In the genomic region with DNA sequence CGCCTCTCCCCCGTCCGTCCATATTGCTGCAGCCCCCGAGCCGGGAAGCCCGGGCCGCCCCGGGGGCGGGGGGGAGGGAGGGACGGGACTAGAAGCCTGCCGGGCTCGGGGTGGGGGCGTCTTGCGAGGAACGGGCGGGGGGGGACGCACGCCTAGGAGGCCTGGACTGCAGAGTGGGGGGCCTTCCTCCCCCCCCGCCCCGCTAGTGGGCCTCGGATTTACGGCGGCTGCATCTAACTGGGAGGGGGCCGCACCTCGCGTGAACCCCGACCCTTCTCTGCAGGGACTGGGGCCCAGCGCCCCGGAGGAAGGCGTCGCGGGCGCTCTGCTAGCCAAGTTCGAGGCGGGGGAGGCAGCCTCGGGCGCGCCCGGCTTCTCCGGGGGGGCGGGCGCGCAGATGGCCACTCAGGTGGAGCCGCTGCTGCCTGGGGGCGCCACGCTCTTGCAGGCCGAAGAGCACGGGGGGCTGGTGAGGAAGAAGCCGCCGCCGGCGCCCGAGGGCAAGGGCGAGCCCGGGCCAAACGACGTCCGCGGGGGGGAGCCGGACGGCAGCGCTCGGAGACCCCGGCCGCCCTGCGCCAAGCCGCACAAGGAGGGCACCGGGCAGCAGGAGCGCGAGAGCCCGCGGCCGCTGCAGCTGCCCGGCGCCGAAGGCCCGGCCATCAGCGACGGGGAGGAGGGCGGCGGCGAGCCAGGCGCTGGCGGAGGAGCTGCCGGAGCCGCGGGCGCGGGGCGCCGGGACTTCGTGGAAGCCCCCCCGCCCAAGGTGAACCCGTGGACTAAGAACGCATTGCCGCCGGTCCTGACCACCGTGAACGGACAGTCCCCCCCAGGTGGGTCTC, we compare ENCODE assay signal across 8 cellular contexts. TPM values are rescaled to one million over a fixed set of nuclear protein-coding genes. Genes with fewer than 3 reads are reported as not detected.
A peak's percentile ranks its signal among the peaks of the same experiment; 100 is the strongest.
DNase-seq lines count a peak whose midpoint lies in the region; ATAC-seq and TF ChIP-seq lines count a peak whose summit lies in the region.

Gene LARP1, plus strand, starts transcription at position 17 of the 842 bp plus-strand sequence. Its CDS starts 381 bp downstream, at position 398.

- no peaks in the 10 kb centered on the region for H3K36me3 ChIP-seq in spleen

- H3K9me3 ChIP-seq in spleen = no peaks in the 10 kb centered on the region

- no peak for TF ChIP-seq CTCF in spleen (IDR thresholded peaks at IDR 0.05 in 8 of 11, conservative IDR thresholded peaks at IDR 0.05 in 3 of 11)

- H3K4me3 ChIP-seq in spleen = peak within 1 kb of the TSS; percentile 85 to 100 (median 96)

- in situ Hi-C loops in T47D (cut with HindIII; ENCODE audit: low pct_unique_long_range_greater_than_20kb, low sequenced_read_pairs) = no loop called here

- ATAC-seq in HG02678 (IDR thresholded peaks at IDR 0.05; ENCODE audit: unreplicated experiment) = peak; percentile 5
- ATAC-seq in GM18858 (IDR thresholded peaks at IDR 0.05; ENCODE audit: unreplicated experiment) = no peak

- H3K27ac ChIP-seq in spleen = peak within 1 kb of the TSS; percentile 94 to 99 (median 97)

- H3K4me1 ChIP-seq in spleen = peaks cover 19 to 55% (median 47%) of the 10 kb centered on the region in 6 donors

- 0 to 1% (median 1%) methylated on average over 7 to 99 of the region's 99 CpGs for WGBS in spleen, 5 donors

- TF ChIP-seq POLR2A in spleen (IDR thresholded peaks at IDR 0.05) = no peak

- H3K27me3 ChIP-seq in spleen (replicated peaks in 1 of 7) = no peaks in the 10 kb centered on the region

- intact Hi-C loops in spleen (cut with DNase I; ENCODE audit: low total_unique reads) = loop anchor here (5.0 to 10.0 kb wide), 3 partner anchors 59 to 311 kb away; partner anchors contain the start of gene SAP30L

- peak; percentile 20 to 75 (median 74) for DNase-seq in NCI-H1417 (lab: John Stamatoyannopoulos, UW)
- no peak for DNase-seq in NCI-H1417 treated with DMSO at 0.1 percent for 48 hours (lab: John Stamatoyannopoulos, UW)
- DNase-seq in T47D (ENCODE audit: low read depth in 1 of 2, low spot score in 1 of 2) = peak; percentile 45 to 60
- DNase-seq in islet precursor cell = peak; percentile 63
- peak; percentile 93 for DNase-seq in spleen

TF ChIP-seq in PFSK-1, 5 proteins besides CTCF, POLR2A, EP300 and RAD21:
- TF ChIP-seq, protein P1, sequence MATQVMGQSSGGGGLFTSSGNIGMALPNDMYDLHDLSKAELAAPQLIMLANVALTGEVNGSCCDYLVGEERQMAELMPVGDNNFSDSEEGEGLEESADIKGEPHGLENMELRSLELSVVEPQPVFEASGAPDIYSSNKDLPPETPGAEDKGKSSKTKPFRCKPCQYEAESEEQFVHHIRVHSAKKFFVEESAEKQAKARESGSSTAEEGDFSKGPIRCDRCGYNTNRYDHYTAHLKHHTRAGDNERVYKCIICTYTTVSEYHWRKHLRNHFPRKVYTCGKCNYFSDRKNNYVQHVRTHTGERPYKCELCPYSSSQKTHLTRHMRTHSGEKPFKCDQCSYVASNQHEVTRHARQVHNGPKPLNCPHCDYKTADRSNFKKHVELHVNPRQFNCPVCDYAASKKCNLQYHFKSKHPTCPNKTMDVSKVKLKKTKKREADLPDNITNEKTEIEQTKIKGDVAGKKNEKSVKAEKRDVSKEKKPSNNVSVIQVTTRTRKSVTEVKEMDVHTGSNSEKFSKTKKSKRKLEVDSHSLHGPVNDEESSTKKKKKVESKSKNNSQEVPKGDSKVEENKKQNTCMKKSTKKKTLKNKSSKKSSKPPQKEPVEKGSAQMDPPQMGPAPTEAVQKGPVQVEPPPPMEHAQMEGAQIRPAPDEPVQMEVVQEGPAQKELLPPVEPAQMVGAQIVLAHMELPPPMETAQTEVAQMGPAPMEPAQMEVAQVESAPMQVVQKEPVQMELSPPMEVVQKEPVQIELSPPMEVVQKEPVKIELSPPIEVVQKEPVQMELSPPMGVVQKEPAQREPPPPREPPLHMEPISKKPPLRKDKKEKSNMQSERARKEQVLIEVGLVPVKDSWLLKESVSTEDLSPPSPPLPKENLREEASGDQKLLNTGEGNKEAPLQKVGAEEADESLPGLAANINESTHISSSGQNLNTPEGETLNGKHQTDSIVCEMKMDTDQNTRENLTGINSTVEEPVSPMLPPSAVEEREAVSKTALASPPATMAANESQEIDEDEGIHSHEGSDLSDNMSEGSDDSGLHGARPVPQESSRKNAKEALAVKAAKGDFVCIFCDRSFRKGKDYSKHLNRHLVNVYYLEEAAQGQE (IDR thresholded peaks at IDR 0.05; ENCODE audit: insufficient read depth in 1 of 2, low read depth in 2 of 2, low read length in 2 of 2) = no peak
- no peak for TF ChIP-seq SIN3A (IDR thresholded peaks at IDR 0.05; ENCODE audit: borderline replicate concordance, insufficient read depth, low read length)
- 0 out of 2 replicates have a peak, but pooled peaks have one; percentile 19 for TF ChIP-seq TAF1 (IDR thresholded peaks at IDR 0.05; ENCODE audit: borderline replicate concordance, insufficient read depth, low read length)
- no peak; the same call in 1 of the 2 replicates for TF ChIP-seq POLR2AphosphoS5 (IDR thresholded peaks at IDR 0.05; ENCODE audit: low read depth, low read length)
TF ChIP-seq in PFSK-1: peak in this region for 1.

RNA-seq across cellular contexts. Expression of gene LARP1, which starts in this region (rescaled TPM):
- polyA plus RNA-seq in PFSK-1 (2012; ENCODE audit: insufficient read length, low read depth) = 197 TPM
- total RNA-seq in spleen = 100 to 1,000 TPM; 111 to 168 (median 142) TPM
- polyA plus RNA-seq in spleen = 10 to 100 TPM; 13.8 to 32.2 (median 15.3) TPM
